ENCODE assay signal across 8 cellular contexts in the genomic region with DNA sequence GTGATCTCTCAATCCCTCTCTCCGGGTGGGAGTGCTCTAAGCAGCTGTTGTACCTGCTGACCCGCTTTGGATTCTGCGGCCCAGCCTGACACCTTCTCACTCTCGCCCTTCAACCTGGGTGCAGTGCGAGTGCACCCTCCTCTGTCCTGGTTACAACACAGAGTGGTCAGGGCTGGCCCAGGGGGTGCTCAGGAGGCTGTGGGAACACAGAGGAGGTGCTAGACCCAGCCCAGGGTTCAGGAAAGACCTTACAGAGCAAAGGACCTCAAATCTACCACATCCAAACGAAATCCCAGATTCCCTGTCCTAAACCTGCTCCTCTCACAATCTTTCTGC. TPM values are rescaled to one million over a fixed set of nuclear protein-coding genes. Genes with fewer than 3 reads are reported as not detected.
DNase-seq lines count a peak whose midpoint lies in the region; ATAC-seq and TF ChIP-seq lines count a peak whose summit lies in the region.

No MANE protein-coding gene starts in this region.

- H3K9me3 ChIP-seq in BLaER1 (peaks cover 11% of the 10 kb centered on the region), mucosa of stomach (ENCODE audit: control insufficient read depth, low read length) (no peaks in the 10 kb centered on the region)

- H3K36me3 Mint-ChIP-seq in chondrocyte (ENCODE audit: low read depth) = no peaks in the 10 kb centered on the region

- peak; percentile 5 for ATAC-seq in HG03460 (IDR thresholded peaks at IDR 0.05; ENCODE audit: unreplicated experiment)

- peak overlapping the region; percentile 95 for H3K4me2 ChIP-seq in BLaER1

- peaks cover 18% of the 10 kb centered on the region for H3K4me1 ChIP-seq in BLaER1
- peaks cover 17% of the 10 kb centered on the region for H3K4me1 ChIP-seq in mucosa of stomach (ENCODE audit: control insufficient read depth, insufficient read depth, low read length)

- peak overlapping the region; percentile 76 for H3K4me3 ChIP-seq in BLaER1
- peak overlapping the region; percentile 81 for H3K4me3 ChIP-seq in mucosa of stomach (ENCODE audit: low read length)

- H3K4me1 Mint-ChIP-seq in chondrocyte (ENCODE audit: low read depth) = peaks cover 23% of the 10 kb centered on the region

- H3K27ac Mint-ChIP-seq in chondrocyte (ENCODE audit: unreplicated experiment) = peak overlapping the region; percentile 61

- H4K20me1 ChIP-seq in BLaER1 = no peaks in the 10 kb centered on the region

- H3K9me3 Mint-ChIP-seq in chondrocyte (ENCODE audit: low read depth) = peaks cover 4% of the 10 kb centered on the region

- peak overlapping the region; percentile 39; the same call in 1 of the 2 replicates for H3K9ac ChIP-seq in BLaER1
- H3K9ac ChIP-seq in mucosa of stomach (ENCODE audit: low read length) = peak overlapping the region; percentile 67

- H3K36me3 ChIP-seq in BLaER1 (no peaks in the 10 kb centered on the region), mucosa of stomach (ENCODE audit: control insufficient read depth, insufficient read depth, low read length) (no peaks in the 10 kb centered on the region)

- no peak for TF ChIP-seq CTCF in chondrocyte (IDR thresholded peaks at IDR 0.05)

- DNase-seq in chondrocyte (ENCODE audit: low spot score) = no peak
- DNase-seq in KG1 (lab: John Stamatoyannopoulos, UW) = no peak
- DNase-seq in AG20443 (ENCODE audit: low spot score) = no peak
- no peak for DNase-seq in ecto neural progenitor cell (ENCODE audit: low spot score)
- no peak for DNase-seq in NCI-H1105 treated with DMSO at 0.1 percent for 48 hours (lab: John Stamatoyannopoulos, UW)

- H3K27me3 ChIP-seq in BLaER1 = no peaks in the 10 kb centered on the region
- H3K27me3 ChIP-seq in mucosa of stomach (ENCODE audit: control insufficient read depth, insufficient read depth, low read length) = no peaks in the 10 kb centered on the region

- H3K27ac ChIP-seq in BLaER1 = peak overlapping the region; percentile 67

- H3K4me3 Mint-ChIP-seq in chondrocyte (ENCODE audit: unreplicated experiment) = peak overlapping the region; percentile 81

- H3K27me3 Mint-ChIP-seq in chondrocyte (ENCODE audit: low read depth) = no peaks in the 10 kb centered on the region

RNA-seq across cellular contexts. Expression of a gene that starts 23.7 kb away (rescaled TPM):
- total RNA-seq in chondrocyte = 6.3 to 14.3 TPM (median 8.9 TPM) in 3 replicates

RNA-seq across cellular contexts. Expression of a gene that starts 35.5 kb away (rescaled TPM):
- total RNA-seq in chondrocyte = not detected in 3 replicates

RNA-seq across cellular contexts. Expression of a gene that starts 51.9 kb away (rescaled TPM):
- total RNA-seq in chondrocyte = not detected in 3 replicates
